In the genomic region with DNA sequence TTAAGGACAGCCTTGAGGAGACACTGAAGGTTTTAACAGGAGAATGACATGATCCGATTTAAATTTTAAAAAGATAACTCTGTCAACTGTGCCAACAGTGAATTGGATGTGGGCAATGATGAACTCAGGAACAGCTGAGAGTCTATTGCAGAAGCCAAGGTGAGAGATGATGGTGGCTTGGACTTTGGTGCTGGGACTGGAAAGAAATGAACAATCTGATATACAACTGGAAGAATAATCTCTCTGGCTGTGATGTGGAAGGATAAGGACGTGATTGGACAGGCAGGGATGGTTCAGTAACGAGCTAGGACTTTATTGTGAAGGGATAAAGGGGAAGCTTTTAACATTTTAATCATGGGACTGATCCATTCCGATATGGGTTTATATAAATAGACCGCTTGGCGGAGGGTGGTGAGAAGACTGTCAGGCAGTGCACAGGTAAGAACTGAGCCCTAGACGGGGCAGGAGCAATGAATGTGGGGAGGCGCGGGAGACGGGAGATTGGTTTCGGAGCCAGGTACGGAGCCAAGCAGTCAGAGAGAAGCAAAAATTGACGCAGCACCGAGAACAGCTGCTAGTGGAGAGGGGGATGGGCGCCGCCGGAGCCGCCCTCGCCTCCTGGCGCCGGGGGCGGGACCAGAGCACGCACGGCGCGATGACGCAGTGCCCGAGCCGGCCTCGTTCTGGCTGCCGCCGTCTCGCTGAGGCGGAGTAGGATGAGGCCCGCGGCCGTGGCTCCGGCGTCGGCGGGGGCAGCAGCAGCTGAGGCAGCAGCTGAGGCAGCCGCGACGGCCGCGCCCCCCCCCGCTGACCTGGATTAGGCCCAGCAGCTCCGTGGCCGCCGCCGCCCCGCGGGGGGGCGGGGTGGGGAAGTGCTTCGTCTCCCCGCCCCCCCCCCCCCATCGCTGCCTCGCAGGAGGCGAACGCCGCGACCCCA, we compare ENCODE assay signal across 1 cellular context.
TF ChIP-seq lines count a peak whose summit lies in the region.

A gene with protein sequence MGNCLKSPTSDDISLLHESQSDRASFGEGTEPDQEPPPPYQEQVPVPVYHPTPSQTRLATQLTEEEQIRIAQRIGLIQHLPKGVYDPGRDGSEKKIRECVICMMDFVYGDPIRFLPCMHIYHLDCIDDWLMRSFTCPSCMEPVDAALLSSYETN (plus strand): TSS at position 663 of the 937 bp plus-strand sequence. CDS start 484 bp downstream, outside the sequence.

TF ChIP-seq in K562, 482 proteins besides CTCF, POLR2A, EP300 and RAD21 (continued from another document and continues in another):
- TF ChIP-seq, protein P1, sequence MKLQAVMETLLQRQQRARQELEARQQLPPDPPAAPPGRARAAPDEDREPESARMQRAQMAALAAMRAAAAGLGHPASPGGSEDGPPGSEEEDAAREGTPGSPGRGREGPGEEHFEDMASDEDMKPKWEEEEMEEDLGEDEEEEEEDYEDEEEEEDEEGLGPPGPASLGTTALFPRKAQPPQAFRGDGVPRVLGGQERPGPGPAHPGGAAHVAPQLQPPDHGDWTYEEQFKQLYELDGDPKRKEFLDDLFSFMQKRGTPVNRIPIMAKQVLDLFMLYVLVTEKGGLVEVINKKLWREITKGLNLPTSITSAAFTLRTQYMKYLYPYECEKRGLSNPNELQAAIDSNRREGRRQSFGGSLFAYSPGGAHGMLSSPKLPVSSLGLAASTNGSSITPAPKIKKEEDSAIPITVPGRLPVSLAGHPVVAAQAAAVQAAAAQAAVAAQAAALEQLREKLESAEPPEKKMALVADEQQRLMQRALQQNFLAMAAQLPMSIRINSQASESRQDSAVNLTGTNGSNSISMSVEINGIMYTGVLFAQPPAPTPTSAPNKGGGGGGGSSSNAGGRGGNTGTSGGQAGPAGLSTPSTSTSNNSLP (IDR thresholded peaks at IDR 0.05; ENCODE audit: borderline replicate concordance, low read depth, low read length) = peak; percentile 68; the same call in 1 of the 2 replicates
- TF ChIP-seq, protein P2, sequence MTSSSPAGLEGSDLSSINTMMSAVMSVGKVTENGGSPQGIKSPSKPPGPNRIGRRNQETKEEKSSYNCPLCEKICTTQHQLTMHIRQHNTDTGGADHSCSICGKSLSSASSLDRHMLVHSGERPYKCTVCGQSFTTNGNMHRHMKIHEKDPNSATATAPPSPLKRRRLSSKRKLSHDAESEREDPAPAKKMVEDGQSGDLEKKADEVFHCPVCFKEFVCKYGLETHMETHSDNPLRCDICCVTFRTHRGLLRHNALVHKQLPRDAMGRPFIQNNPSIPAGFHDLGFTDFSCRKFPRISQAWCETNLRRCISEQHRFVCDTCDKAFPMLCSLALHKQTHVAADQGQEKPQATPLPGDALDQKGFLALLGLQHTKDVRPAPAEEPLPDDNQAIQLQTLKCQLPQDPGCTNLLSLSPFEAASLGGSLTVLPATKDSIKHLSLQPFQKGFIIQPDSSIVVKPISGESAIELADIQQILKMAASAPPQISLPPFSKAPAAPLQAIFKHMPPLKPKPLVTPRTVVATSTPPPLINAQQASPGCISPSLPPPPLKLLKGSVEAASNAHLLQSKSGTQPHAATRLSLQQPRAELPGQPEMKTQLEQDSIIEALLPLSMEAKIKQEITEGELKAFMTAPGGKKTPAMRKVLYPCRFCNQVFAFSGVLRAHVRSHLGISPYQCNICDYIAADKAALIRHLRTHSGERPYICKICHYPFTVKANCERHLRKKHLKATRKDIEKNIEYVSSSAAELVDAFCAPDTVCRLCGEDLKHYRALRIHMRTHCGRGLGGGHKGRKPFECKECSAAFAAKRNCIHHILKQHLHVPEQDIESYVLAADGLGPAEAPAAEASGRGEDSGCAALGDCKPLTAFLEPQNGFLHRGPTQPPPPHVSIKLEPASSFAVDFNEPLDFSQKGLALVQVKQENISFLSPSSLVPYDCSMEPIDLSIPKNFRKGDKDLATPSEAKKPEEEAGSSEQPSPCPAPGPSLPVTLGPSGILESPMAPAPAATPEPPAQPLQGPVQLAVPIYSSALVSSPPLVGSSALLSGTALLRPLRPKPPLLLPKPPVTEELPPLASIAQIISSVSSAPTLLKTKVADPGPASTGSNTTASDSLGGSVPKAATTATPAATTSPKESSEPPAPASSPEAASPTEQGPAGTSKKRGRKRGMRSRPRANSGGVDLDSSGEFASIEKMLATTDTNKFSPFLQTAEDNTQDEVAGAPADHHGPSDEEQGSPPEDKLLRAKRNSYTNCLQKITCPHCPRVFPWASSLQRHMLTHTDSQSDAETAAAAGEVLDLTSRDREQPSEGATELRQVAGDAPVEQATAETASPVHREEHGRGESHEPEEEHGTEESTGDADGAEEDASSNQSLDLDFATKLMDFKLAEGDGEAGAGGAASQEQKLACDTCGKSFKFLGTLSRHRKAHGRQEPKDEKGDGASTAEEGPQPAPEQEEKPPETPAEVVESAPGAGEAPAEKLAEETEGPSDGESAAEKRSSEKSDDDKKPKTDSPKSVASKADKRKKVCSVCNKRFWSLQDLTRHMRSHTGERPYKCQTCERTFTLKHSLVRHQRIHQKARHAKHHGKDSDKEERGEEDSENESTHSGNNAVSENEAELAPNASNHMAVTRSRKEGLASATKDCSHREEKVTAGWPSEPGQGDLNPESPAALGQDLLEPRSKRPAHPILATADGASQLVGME (CRISPR knock-in tag; IDR thresholded peaks at IDR 0.05) = peak; percentile 51; the same call in 1 of the 2 replicates
- TF ChIP-seq TRIM28 (IDR thresholded peaks at IDR 0.05) (no peak), OTX1 (CRISPR knock-in tag; IDR thresholded peaks at IDR 0.05) (no peak), RFX1 (IDR thresholded peaks at IDR 0.05) (no peak), LCOR (CRISPR knock-in tag; IDR thresholded peaks at IDR 0.05) (no peak), RBM22 (IDR thresholded peaks at IDR 0.05; ENCODE audit: low read depth, low read length, poor library complexity, severe bottlenecking) (no peak), ZNF79 (CRISPR knock-in tag; IDR thresholded peaks at IDR 0.05; ENCODE audit: low read depth) (no peak), ESRRB (CRISPR knock-in tag; IDR thresholded peaks at IDR 0.05; ENCODE audit: borderline replicate concordance) (no peak), POLR2AphosphoS2 (IDR thresholded peaks at IDR 0.05; ENCODE audit: low read length) (no peak; the same call in 1 of the 2 replicates), ZNF778 (CRISPR knock-in tag; IDR thresholded peaks at IDR 0.05) (no peak), RBM39 (optimal IDR thresholded peaks at IDR 0.05; ENCODE audit: low read depth, low read length) (no peak), NFXL1 (CRISPR knock-in tag; IDR thresholded peaks at IDR 0.05) (no peak), ATF1 (CRISPR knock-in tag; IDR thresholded peaks at IDR 0.05) (no peak), ATF1 (tag; IDR thresholded peaks at IDR 0.05) (peak; percentile 93), ZBTB17 (CRISPR knock-in tag; IDR thresholded peaks at IDR 0.05) (no peak), TRIM24 (IDR thresholded peaks at IDR 0.05) (peak; percentile 53 to 54; a peak in 3 of 4 replicates), MYBL2 (IDR thresholded peaks at IDR 0.05; ENCODE audit: low read depth) (no peak), MYBL2 (CRISPR knock-in tag; IDR thresholded peaks at IDR 0.05; ENCODE audit: borderline replicate concordance) (no peak), ZC3H8 (IDR thresholded peaks at IDR 0.05) (no peak), ASH1L (IDR thresholded peaks at IDR 0.05; ENCODE audit: borderline replicate concordance, low read depth, partially characterized antibody) (no peak), HNRNPUL1 (IDR thresholded peaks at IDR 0.05; ENCODE audit: low read length) (no peak), FOXJ3 (CRISPR knock-in tag; IDR thresholded peaks at IDR 0.05) (no peak), GATAD2B (IDR thresholded peaks at IDR 0.05; ENCODE audit: borderline replicate concordance) (peak; percentile 95), BDP1 (IDR thresholded peaks at IDR 0.05; ENCODE audit: insufficient read depth, insufficient read length) (no peak), JUND (IDR thresholded peaks at IDR 0.05; ENCODE audit: borderline replicate concordance, low read depth, low read length) (peak; percentile 72), JUND (tag; IDR thresholded peaks at IDR 0.05; ENCODE audit: borderline replicate concordance, low read depth, low read length) (peak; percentile 63; the same call in 1 of the 3 replicates), NFE2L1 (tag; IDR thresholded peaks at IDR 0.05; ENCODE audit: borderline replicate concordance, low read depth) (no peak), ZNF184 (CRISPR knock-in tag; IDR thresholded peaks at IDR 0.05) (no peak), PHTF2 (CRISPR knock-in tag; IDR thresholded peaks at IDR 0.05) (no peak), MCM5 (IDR thresholded peaks at IDR 0.05; ENCODE audit: low read depth) (no peak), NFATC3 (IDR thresholded peaks at IDR 0.05) (no peak), TARDBP (IDR thresholded peaks at IDR 0.05) (0 out of 2 replicates have a peak, but pooled peaks have one; percentile 69)
- TF ChIP-seq, protein P3, sequence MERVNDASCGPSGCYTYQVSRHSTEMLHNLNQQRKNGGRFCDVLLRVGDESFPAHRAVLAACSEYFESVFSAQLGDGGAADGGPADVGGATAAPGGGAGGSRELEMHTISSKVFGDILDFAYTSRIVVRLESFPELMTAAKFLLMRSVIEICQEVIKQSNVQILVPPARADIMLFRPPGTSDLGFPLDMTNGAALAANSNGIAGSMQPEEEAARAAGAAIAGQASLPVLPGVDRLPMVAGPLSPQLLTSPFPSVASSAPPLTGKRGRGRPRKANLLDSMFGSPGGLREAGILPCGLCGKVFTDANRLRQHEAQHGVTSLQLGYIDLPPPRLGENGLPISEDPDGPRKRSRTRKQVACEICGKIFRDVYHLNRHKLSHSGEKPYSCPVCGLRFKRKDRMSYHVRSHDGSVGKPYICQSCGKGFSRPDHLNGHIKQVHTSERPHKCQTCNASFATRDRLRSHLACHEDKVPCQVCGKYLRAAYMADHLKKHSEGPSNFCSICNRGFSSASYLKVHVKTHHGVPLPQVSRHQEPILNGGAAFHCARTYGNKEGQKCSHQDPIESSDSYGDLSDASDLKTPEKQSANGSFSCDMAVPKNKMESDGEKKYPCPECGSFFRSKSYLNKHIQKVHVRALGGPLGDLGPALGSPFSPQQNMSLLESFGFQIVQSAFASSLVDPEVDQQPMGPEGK (CRISPR knock-in tag; IDR thresholded peaks at IDR 0.05; ENCODE audit: borderline replicate concordance) = no peak
- TF ChIP-seq, protein P4, sequence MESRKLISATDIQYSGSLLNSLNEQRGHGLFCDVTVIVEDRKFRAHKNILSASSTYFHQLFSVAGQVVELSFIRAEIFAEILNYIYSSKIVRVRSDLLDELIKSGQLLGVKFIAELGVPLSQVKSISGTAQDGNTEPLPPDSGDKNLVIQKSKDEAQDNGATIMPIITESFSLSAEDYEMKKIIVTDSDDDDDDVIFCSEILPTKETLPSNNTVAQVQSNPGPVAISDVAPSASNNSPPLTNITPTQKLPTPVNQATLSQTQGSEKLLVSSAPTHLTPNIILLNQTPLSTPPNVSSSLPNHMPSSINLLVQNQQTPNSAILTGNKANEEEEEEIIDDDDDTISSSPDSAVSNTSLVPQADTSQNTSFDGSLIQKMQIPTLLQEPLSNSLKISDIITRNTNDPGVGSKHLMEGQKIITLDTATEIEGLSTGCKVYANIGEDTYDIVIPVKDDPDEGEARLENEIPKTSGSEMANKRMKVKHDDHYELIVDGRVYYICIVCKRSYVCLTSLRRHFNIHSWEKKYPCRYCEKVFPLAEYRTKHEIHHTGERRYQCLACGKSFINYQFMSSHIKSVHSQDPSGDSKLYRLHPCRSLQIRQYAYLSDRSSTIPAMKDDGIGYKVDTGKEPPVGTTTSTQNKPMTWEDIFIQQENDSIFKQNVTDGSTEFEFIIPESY (CRISPR knock-in tag; IDR thresholded peaks at IDR 0.05) = peak; percentile 27; the same call in 1 of the 2 replicates
- TF ChIP-seq, protein P5, sequence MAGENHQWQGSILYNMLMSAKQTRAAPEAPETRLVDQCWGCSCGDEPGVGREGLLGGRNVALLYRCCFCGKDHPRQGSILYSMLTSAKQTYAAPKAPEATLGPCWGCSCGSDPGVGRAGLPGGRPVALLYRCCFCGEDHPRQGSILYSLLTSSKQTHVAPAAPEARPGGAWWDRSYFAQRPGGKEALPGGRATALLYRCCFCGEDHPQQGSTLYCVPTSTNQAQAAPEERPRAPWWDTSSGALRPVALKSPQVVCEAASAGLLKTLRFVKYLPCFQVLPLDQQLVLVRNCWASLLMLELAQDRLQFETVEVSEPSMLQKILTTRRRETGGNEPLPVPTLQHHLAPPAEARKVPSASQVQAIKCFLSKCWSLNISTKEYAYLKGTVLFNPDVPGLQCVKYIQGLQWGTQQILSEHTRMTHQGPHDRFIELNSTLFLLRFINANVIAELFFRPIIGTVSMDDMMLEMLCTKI (IDR thresholded peaks at IDR 0.05; ENCODE audit: partially characterized antibody) = no peak
- TF ChIP-seq, protein P6, sequence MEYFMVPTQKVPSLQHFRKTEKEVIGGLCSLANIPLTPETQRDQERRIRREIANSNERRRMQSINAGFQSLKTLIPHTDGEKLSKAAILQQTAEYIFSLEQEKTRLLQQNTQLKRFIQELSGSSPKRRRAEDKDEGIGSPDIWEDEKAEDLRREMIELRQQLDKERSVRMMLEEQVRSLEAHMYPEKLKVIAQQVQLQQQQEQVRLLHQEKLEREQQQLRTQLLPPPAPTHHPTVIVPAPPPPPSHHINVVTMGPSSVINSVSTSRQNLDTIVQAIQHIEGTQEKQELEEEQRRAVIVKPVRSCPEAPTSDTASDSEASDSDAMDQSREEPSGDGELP (CRISPR knock-in tag; IDR thresholded peaks at IDR 0.05; ENCODE audit: borderline replicate concordance) = peak; percentile 99
- TF ChIP-seq, protein P7, sequence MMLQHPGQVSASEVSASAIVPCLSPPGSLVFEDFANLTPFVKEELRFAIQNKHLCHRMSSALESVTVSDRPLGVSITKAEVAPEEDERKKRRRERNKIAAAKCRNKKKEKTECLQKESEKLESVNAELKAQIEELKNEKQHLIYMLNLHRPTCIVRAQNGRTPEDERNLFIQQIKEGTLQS (IDR thresholded peaks at IDR 0.05) = no peak
- TF ChIP-seq, protein P7 (CRISPR knock-in tag; conservative IDR thresholded peaks at IDR 0.05) = no peak
- TF ChIP-seq, protein P8, sequence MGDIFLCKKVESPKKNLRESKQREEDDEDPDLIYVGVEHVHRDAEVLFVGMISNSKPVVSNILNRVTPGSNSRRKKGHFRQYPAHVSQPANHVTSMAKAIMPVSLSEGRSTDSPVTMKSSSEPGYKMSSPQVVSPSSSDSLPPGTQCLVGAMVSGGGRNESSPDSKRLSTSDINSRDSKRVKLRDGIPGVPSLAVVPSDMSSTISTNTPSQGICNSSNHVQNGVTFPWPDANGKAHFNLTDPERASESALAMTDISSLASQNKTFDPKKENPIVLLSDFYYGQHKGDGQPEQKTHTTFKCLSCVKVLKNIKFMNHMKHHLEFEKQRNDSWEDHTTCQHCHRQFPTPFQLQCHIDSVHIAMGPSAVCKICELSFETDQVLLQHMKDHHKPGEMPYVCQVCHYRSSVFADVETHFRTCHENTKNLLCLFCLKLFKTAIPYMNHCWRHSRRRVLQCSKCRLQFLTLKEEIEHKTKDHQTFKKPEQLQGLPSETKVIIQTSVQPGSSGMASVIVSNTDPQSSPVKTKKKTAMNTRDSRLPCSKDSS (IDR thresholded peaks at IDR 0.05; ENCODE audit: low read depth, partially characterized antibody) = no peak
- TF ChIP-seq, protein P9, sequence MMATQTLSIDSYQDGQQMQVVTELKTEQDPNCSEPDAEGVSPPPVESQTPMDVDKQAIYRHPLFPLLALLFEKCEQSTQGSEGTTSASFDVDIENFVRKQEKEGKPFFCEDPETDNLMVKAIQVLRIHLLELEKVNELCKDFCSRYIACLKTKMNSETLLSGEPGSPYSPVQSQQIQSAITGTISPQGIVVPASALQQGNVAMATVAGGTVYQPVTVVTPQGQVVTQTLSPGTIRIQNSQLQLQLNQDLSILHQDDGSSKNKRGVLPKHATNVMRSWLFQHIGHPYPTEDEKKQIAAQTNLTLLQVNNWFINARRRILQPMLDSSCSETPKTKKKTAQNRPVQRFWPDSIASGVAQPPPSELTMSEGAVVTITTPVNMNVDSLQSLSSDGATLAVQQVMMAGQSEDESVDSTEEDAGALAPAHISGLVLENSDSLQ (IDR thresholded peaks at IDR 0.05) = peak; percentile 46; the same call in 1 of the 2 replicates
